23 cellular contexts compared by ENCODE assay signal in the genomic region with DNA sequence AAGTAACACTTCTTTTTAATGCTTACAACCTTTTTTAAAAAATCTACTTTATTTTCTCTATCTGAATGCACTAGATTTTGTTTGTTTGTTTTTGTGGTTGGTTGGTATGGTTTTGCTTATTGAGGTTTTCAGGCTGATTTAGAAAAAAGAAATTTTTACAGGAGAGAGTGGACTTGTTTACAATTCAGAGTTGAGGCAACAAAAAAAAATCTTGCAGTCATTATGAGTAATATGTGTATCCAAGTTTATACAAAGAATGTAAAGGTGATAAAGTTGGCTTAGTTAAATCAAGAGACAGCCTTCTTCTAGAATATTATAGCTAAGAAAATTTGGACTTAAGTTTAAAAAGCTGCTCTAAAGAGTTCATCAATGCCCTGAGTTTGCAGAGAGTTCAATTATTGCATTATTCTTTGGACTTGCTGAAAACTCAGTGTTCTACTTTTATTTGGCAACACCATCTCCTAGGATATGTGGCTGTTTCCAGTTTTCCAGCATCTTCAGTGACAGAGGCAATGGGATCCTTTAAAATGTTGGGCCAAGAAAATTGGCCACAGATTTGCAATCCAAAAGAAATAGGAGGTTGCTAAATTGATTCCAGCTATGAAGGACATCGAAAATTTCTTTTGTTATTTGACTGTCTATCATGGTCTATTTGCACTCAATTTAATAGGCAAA. TPM values are rescaled to one million over a fixed set of nuclear protein-coding genes. Genes with fewer than 3 reads are reported as not detected.
"Had no signal": no experiment of that assay in that cellular context is flagged by ENCODE, and none has a peak within 500 bp of the region (broad histone marks: within the 10 kb centered on the region; RNA-seq: fewer than 3 reads in every experiment).

No MANE protein-coding gene starts in this region.

- H3K36me3 Mint-ChIP-seq: memory B cell, naive B cell, T-cell had no signal

- H3K4me3 Mint-ChIP-seq: activated CD4-positive, alpha-beta T cell treated with anti-CD3 and anti-CD28 coated beads, Interleukin-2, amount 10 ng/mL, durations not matched to agents 24 days and 14 days; activated CD8-positive, alpha-beta T cell treated with anti-CD3 and anti-CD28 coated beads for 36 hours; activated naive CD4-positive, alpha-beta T cell treated with anti-CD3 and anti-CD28 coated beads for 36 hours; memory B cell; naive B cell; neural crest cell; stimulated activated naive CD8-positive, alpha-beta T cell treated with anti-CD3 and anti-CD28 coated beads, Interleukin-15, amount 100 ng/mL, for 72 hours; T-cell had no signal

- H3K4me1 Mint-ChIP-seq: activated CD4-positive, alpha-beta T cell treated with anti-CD3 and anti-CD28 coated beads, Interleukin-2, amount 10 ng/mL, durations not matched to agents 24 days and 14 days; memory B cell; naive B cell; neural crest cell; stimulated activated naive CD8-positive, alpha-beta T cell treated with anti-CD3 and anti-CD28 coated beads, Interleukin-15, amount 100 ng/mL, for 72 hours; T-cell had no signal

- H3K36me3 ChIP-seq: left lung, prostate gland, right lobe of liver, suprapubic skin, transverse colon, uterus had no signal

- H3K4me1 ChIP-seq: ascending aorta, left lung, prostate gland, right lobe of liver, transverse colon, uterus had no signal

- DNase-seq: activated CD4-positive, alpha-beta T cell treated with anti-CD3 and anti-CD28 coated beads, Interleukin-2, amount 10 ng/mL, durations not matched to agents 24 days and 14 days; activated CD8-positive, alpha-beta T cell treated with anti-CD3 and anti-CD28 coated beads for 36 hours; activated naive CD4-positive, alpha-beta T cell treated with anti-CD3 and anti-CD28 coated beads for 36 hours; activated T-cell treated with anti-CD3 and anti-CD28 coated beads, Interleukin-2, amount 50 U/mL, for 1 hour; dorsolateral prefrontal cortex; foreskin fibroblast; left lung; mucosa of descending colon; naive B cell; right lobe of liver; stimulated activated CD4-positive, alpha-beta T cell treated with anti-CD3 and anti-CD28 coated beads, Interleukin-4, amount 100 ng/mL, for 1 hour; stimulated activated naive CD8-positive, alpha-beta T cell treated with anti-CD3 and anti-CD28 coated beads, Interleukin-15, amount 100 ng/mL, for 72 hours; T-cell; transverse colon; uterus had no signal

- H3K27me3 ChIP-seq: ascending aorta, left lung, right lobe of liver, suprapubic skin, transverse colon, uterus had no signal

- H3K9me3 Mint-ChIP-seq: activated CD4-positive, alpha-beta T cell treated with anti-CD3 and anti-CD28 coated beads, Interleukin-2, amount 10 ng/mL, durations not matched to agents 24 days and 14 days; activated CD8-positive, alpha-beta T cell treated with anti-CD3 and anti-CD28 coated beads for 36 hours; activated T-helper 2 cell treated with anti-CD3 and anti-CD28 coated beads, Interferon-gamma antibody, Interleukin-2, Interleukin-4, amounts not matched to agents 10 μg/mL and 5 μg/mL and 100 μg/mL, durations not matched to agents 14 hours and 24 hours and 36 hours; neural crest cell had no signal

- H3K4me3 ChIP-seq: ascending aorta, dorsolateral prefrontal cortex, left lung, mucosa of descending colon, prostate gland, right lobe of liver, smooth muscle cell, suprapubic skin, transverse colon, uterus had no signal

- H3K9me3 ChIP-seq: ascending aorta, left lung, mucosa of descending colon, prostate gland, right lobe of liver, suprapubic skin, transverse colon, uterus had no signal

- H3K27ac ChIP-seq: ascending aorta, dorsolateral prefrontal cortex, epithelial cell of prostate, left lung, prostate gland, right lobe of liver, suprapubic skin, transverse colon, uterus had no signal

- H3K27ac Mint-ChIP-seq: activated CD4-positive, alpha-beta T cell treated with anti-CD3 and anti-CD28 coated beads, Interleukin-2, amount 10 ng/mL, durations not matched to agents 24 days and 14 days; activated CD8-positive, alpha-beta T cell treated with anti-CD3 and anti-CD28 coated beads for 36 hours; activated naive CD4-positive, alpha-beta T cell treated with anti-CD3 and anti-CD28 coated beads for 36 hours; activated T-helper 2 cell treated with anti-CD3 and anti-CD28 coated beads, Interferon-gamma antibody, Interleukin-2, Interleukin-4, amounts not matched to agents 10 μg/mL and 5 μg/mL and 100 μg/mL, durations not matched to agents 14 hours and 24 hours and 36 hours; memory B cell; naive B cell; stimulated activated naive CD8-positive, alpha-beta T cell treated with anti-CD3 and anti-CD28 coated beads, Interleukin-15, amount 100 ng/mL, for 72 hours; T-cell had no signal

- H3K27me3 Mint-ChIP-seq: activated CD4-positive, alpha-beta T cell treated with anti-CD3 and anti-CD28 coated beads, Interleukin-2, amount 10 ng/mL, durations not matched to agents 24 days and 14 days; activated CD8-positive, alpha-beta T cell treated with anti-CD3 and anti-CD28 coated beads for 36 hours; memory B cell; naive B cell; stimulated activated naive CD8-positive, alpha-beta T cell treated with anti-CD3 and anti-CD28 coated beads, Interleukin-15, amount 100 ng/mL, for 72 hours had no signal

- ATAC-seq: activated CD8-positive, alpha-beta T cell treated with anti-CD3 and anti-CD28 coated beads for 36 hours; left lung; mucosa of descending colon; right lobe of liver; stimulated activated naive CD8-positive, alpha-beta T cell treated with anti-CD3 and anti-CD28 coated beads, Interleukin-15, amount 100 ng/mL, for 72 hours; T-cell had no signal

RNA-seq across cellular contexts. Expression of gene STK32A, which starts 10.7 kb away (rescaled TPM):
- total RNA-seq: activated CD4-positive, alpha-beta T cell treated with anti-CD3 and anti-CD28 coated beads, Interleukin-2, amount 10 ng/mL, durations not matched to agents 24 days and 14 days; activated CD8-positive, alpha-beta T cell treated with anti-CD3 and anti-CD28 coated beads for 36 hours; activated naive CD4-positive, alpha-beta T cell treated with anti-CD3 and anti-CD28 coated beads for 36 hours; activated T-helper 2 cell treated with anti-CD3 and anti-CD28 coated beads, Interferon-gamma antibody, Interleukin-2, Interleukin-4, amounts not matched to agents 10 μg/mL and 5 μg/mL and 100 μg/mL, durations not matched to agents 14 hours and 24 hours and 36 hours; T-cell had no signal
